Comparison of ENCODE assay signal across 1 cellular context in genomic region chr1:209130886-209131285, GRCh38.
TF ChIP-seq lines count a peak whose summit lies in the region.

No MANE protein-coding gene starts in this region.

TF ChIP-seq in H1, 55 proteins besides CTCF, POLR2A, EP300 and RAD21:
- TF ChIP-seq KDM5A (IDR thresholded peaks at IDR 0.05; ENCODE audit: low read length): no peak
- no peak for TF ChIP-seq TEAD4 (IDR thresholded peaks at IDR 0.05; ENCODE audit: low read depth, low read length)
- TF ChIP-seq BCL11A (IDR thresholded peaks at IDR 0.05; ENCODE audit: low read depth in 2 of 2, low read length in 2 of 2): no peak
- no peak for TF ChIP-seq TAF7 (optimal IDR thresholded peaks at IDR 0.05; ENCODE audit: borderline replicate concordance, low read depth, low read length)
- TF ChIP-seq JUN (IDR thresholded peaks at IDR 0.05; ENCODE audit: low read depth, low read length): no peak
- no peak for TF ChIP-seq EZH2 (IDR thresholded peaks at IDR 0.05; ENCODE audit: low read depth, low read length, severe bottlenecking)
- TF ChIP-seq CHD1 (IDR thresholded peaks at IDR 0.05; ENCODE audit: low read depth, low read length): no peak
- no peak for TF ChIP-seq SRF (IDR thresholded peaks at IDR 0.05; ENCODE audit: low read depth, low read length)
- TF ChIP-seq E2F6 (IDR thresholded peaks at IDR 0.05): no peak
- no peak for TF ChIP-seq MAX (IDR thresholded peaks at IDR 0.05)
- TF ChIP-seq CHD2 (IDR thresholded peaks at IDR 0.05; ENCODE audit: low read length): no peak
- TF ChIP-seq KDM1A (IDR thresholded peaks at IDR 0.05; ENCODE audit: borderline replicate concordance, low read length): no peak
- TF ChIP-seq CTBP2 (IDR thresholded peaks at IDR 0.05; ENCODE audit: borderline replicate concordance, insufficient read depth, insufficient read length, low read length): no peak
- TF ChIP-seq PHF8 (conservative IDR thresholded peaks at IDR 0.05; ENCODE audit: low read depth, low read length): no peak
- TF ChIP-seq NRF1 (IDR thresholded peaks at IDR 0.05; ENCODE audit: low read depth, low read length): no peak
- TF ChIP-seq SIRT6 (IDR thresholded peaks at IDR 0.05; ENCODE audit: low read length): no peak
- TF ChIP-seq SUZ12 (IDR thresholded peaks at IDR 0.05; ENCODE audit: low read length): no peak
- no peak for TF ChIP-seq TAF1 (IDR thresholded peaks at IDR 0.05; ENCODE audit: low read depth, low read length)
- TF ChIP-seq ATF3 (IDR thresholded peaks at IDR 0.05; ENCODE audit: insufficient read depth, low read depth, low read length): no peak
